Comparison of ENCODE assay signal across 8 cellular contexts in genomic region chr17:80474933-80475915, GRCh38. TPM values are rescaled to one million over a fixed set of nuclear protein-coding genes. Genes with fewer than 3 reads are reported as not detected.
DNase-seq lines count a peak whose midpoint lies in the region; ATAC-seq, FAIRE-seq and TF ChIP-seq lines count a peak whose summit lies in the region.

No MANE protein-coding gene starts in this region.

- H3K27ac Mint-ChIP-seq in Calu3 (ENCODE audit: unreplicated experiment) = no peak overlapping the region
- H3K27ac Mint-ChIP-seq in IgD-negative memory B cell = no peak overlapping the region
- no peak overlapping the region for H3K27ac Mint-ChIP-seq in nephron progenitor cell

- no peak overlapping the region for H3K27ac ChIP-seq in GM12878 (ENCODE audit: control insufficient read depth, insufficient read depth)

- CTCF ChIA-PET in Calu3 (lab: Charles Lee) (interaction anchor here (1.0 kb wide), 1 partner anchor 11 kb away, joined by 3 read pairs; no protein-coding TSS in a partner anchor), GM12878 (lab: Yijun Ruan, JAX) (no interaction called here)

- no peak overlapping the region for H2AFZ ChIP-seq in GM12878 (ENCODE audit: control insufficient read depth, low read depth, low read length)

- no peak for DNase-seq in Calu3
- DNase-seq in GM12878 (ENCODE audit: low read depth, low spot score) = no peak
- DNase-seq in nephron progenitor cell = peak; percentile 30
- DNase-seq in RKO (ENCODE audit: low spot score) = no peak

- no peaks in the 10 kb centered on the region for H3K79me2 ChIP-seq in GM12878 (ENCODE audit: control insufficient read depth, insufficient read depth, low read length)

- H3K9me3 Mint-ChIP-seq in Calu3 (ENCODE audit: low read depth, unreplicated experiment) (no peaks in the 10 kb centered on the region), IgD-negative memory B cell (no peaks in the 10 kb centered on the region), nephron progenitor cell (no peaks in the 10 kb centered on the region)

- H3K9ac ChIP-seq in GM12878 (ENCODE audit: control insufficient read depth, insufficient read depth, low read length) = no peak overlapping the region

- POLR2A ChIA-PET in GM12878 (lab: Charles Lee) = interaction anchor here (0.9 kb wide), 1 partner anchor 20 kb away, joined by 3 read pairs; no protein-coding TSS in a partner anchor

- intact Hi-C loops in Calu3 (cut with micrococcal nuclease; ENCODE audit: unreplicated experiment) = no loop called here
- intact Hi-C loops in GM12878 (cut with micrococcal nuclease; ENCODE audit: unreplicated experiment) = loop anchor here (5.0 kb wide), 1 partner anchor 102 kb away; no protein-coding TSS in a partner anchor

- H3K4me1 Mint-ChIP-seq in Calu3 (ENCODE audit: low read depth, unreplicated experiment) = peaks cover 9% of the 10 kb centered on the region
- peaks cover 6 to 16% (median 10%) of the 10 kb centered on the region in 3 donors for H3K4me1 Mint-ChIP-seq in IgD-negative memory B cell
- H3K4me1 Mint-ChIP-seq in nephron progenitor cell = peaks cover 12% of the 10 kb centered on the region

- SMC1A ChIA-PET in GM12878 (lab: Charles Lee; ENCODE audit: uncharacterized antibody, unreplicated experiment) = no interaction called here

- H3K27me3 Mint-ChIP-seq in Calu3 (ENCODE audit: unreplicated experiment) = peaks cover 74% of the 10 kb centered on the region
- H3K27me3 Mint-ChIP-seq in IgD-negative memory B cell = peaks cover 50% of the 10 kb centered on the region
- peaks cover 82% of the 10 kb centered on the region for H3K27me3 Mint-ChIP-seq in nephron progenitor cell (ENCODE audit: low read depth, poor library complexity)

- RAD21 ChIA-PET in GM12878 (lab: Charles Lee; ENCODE audit: unreplicated experiment) = no interaction called here

- peak overlapping the region; percentile 55 for H3K4me3 Mint-ChIP-seq in Calu3 (ENCODE audit: low read depth, unreplicated experiment)
- peak overlapping the region; percentile 74 to 88 (median 82) for H3K4me3 Mint-ChIP-seq in IgD-negative memory B cell
- H3K4me3 Mint-ChIP-seq in nephron progenitor cell = peak overlapping the region; percentile 67

- BruUV-seq in Calu3 (replicated peaks; lab: Mats Ljungman, UMichigan) (no TSS peak), GM12878 (replicated peaks; lab: Mats Ljungman, UMichigan) (no TSS peak)

- H3K27me3 ChIP-seq in GM12878 (replicated peaks in 1 of 2; ENCODE audit: control insufficient read depth in 2 of 2, insufficient read depth in 2 of 2, low read length in 1 of 2) = peaks cover 7 to 23% of the 10 kb centered on the region in 2 experiments

- 17% methylated on average over 38 of the region's 56 CpGs for WGBS in GM12878 (ENCODE audit: insufficient coverage, insufficient replicate concordance, low lambda C conversion rate, missing lambda C conversion rate)

- peaks cover 6% of the 10 kb centered on the region for H3K36me3 Mint-ChIP-seq in Calu3 (ENCODE audit: insufficient read depth, unreplicated experiment)
- no peaks in the 10 kb centered on the region for H3K36me3 Mint-ChIP-seq in IgD-negative memory B cell
- no peaks in the 10 kb centered on the region for H3K36me3 Mint-ChIP-seq in nephron progenitor cell (ENCODE audit: low read depth)

- H3K4me1 ChIP-seq in GM12878 (ENCODE audit: control insufficient read depth, insufficient read depth, low read length) = no peaks in the 10 kb centered on the region

- no peaks in the 10 kb centered on the region for H3K36me3 ChIP-seq in GM12878 (ENCODE audit: control insufficient read depth in 2 of 2, insufficient read depth in 2 of 2, low read length in 1 of 2)

- TF ChIP-seq POLR2A in GM12878 (IDR thresholded peaks at IDR 0.05; ENCODE audit: low read depth, low read length) = no peak

- TF ChIP-seq RAD21 in GM12878 (IDR thresholded peaks at IDR 0.05; ENCODE audit: insufficient read depth, low read depth, low read length) = no peak

- H3K4me3 ChIP-seq in GM12878 = no peak overlapping the region

- H3K4me2 ChIP-seq in GM12878 (ENCODE audit: control insufficient read depth, insufficient read depth) = no peak overlapping the region

- in situ Hi-C loops in GM12878 (cut with MboI) = no loop called here

- H3K9me3 ChIP-seq in GM12878 (replicated peaks; ENCODE audit: control insufficient read depth, insufficient read depth, low read length) = no peaks in the 10 kb centered on the region

- no peaks in the 10 kb centered on the region for H4K20me1 ChIP-seq in GM12878 (ENCODE audit: control insufficient read depth, insufficient read depth)

- FAIRE-seq in GM12878 (lab: Jason Lieb, UNC) = no peak

- no peak for TF ChIP-seq CTCF in Calu3 (IDR thresholded peaks at IDR 0.05; ENCODE audit: unreplicated experiment)
- no peak for TF ChIP-seq CTCF in GM12878 (IDR thresholded peaks at IDR 0.05 in 2 of 3, conservative IDR thresholded peaks at IDR 0.05 in 1 of 3; ENCODE audit: control insufficient read depth in 2 of 3, extremely low read depth in 1 of 3, insufficient read depth in 1 of 3, low read depth in 3 of 3, low read length in 3 of 3)
- TF ChIP-seq CTCF in nephron progenitor cell (IDR thresholded peaks at IDR 0.05) = no peak

- ATAC-seq in GM12878 (no peak), GM18873 (IDR thresholded peaks at IDR 0.05; ENCODE audit: low FRiP score, unreplicated experiment) (no peak), GM21723 (IDR thresholded peaks at IDR 0.05; ENCODE audit: unreplicated experiment) (no peak), HG03457 (IDR thresholded peaks at IDR 0.05; ENCODE audit: unreplicated experiment) (no peak)

- TF ChIP-seq EP300 in GM12878 (IDR thresholded peaks at IDR 0.05; ENCODE audit: borderline replicate concordance in 1 of 2, control insufficient read depth in 1 of 2, low read depth in 2 of 2, low read length in 2 of 2) = no peak

TF ChIP-seq in GM12878, 131 proteins besides CTCF, POLR2A, EP300 and RAD21:
- TF ChIP-seq EZH2 (IDR thresholded peaks at IDR 0.05; ENCODE audit: borderline replicate concordance, control insufficient read depth, low read depth, low read length) (0 out of 2 replicates have a peak, but pooled peaks have one; percentile 55), ATF3 (IDR thresholded peaks at IDR 0.05; ENCODE audit: borderline replicate concordance, extremely low read depth, low read depth, low read length) (no peak), SREBF1 (IDR thresholded peaks at IDR 0.05; ENCODE audit: low read length) (no peak), CREM (IDR thresholded peaks at IDR 0.05; ENCODE audit: low read depth) (no peak), SMARCA5 (IDR thresholded peaks at IDR 0.05) (no peak), GATAD2B (conservative IDR thresholded peaks at IDR 0.05; ENCODE audit: low read depth) (no peak), SIX5 (IDR thresholded peaks at IDR 0.05; ENCODE audit: low read depth, low read length, severe bottlenecking) (no peak), EED (IDR thresholded peaks at IDR 0.05; ENCODE audit: low read depth) (no peak)
- TF ChIP-seq, protein P1, sequence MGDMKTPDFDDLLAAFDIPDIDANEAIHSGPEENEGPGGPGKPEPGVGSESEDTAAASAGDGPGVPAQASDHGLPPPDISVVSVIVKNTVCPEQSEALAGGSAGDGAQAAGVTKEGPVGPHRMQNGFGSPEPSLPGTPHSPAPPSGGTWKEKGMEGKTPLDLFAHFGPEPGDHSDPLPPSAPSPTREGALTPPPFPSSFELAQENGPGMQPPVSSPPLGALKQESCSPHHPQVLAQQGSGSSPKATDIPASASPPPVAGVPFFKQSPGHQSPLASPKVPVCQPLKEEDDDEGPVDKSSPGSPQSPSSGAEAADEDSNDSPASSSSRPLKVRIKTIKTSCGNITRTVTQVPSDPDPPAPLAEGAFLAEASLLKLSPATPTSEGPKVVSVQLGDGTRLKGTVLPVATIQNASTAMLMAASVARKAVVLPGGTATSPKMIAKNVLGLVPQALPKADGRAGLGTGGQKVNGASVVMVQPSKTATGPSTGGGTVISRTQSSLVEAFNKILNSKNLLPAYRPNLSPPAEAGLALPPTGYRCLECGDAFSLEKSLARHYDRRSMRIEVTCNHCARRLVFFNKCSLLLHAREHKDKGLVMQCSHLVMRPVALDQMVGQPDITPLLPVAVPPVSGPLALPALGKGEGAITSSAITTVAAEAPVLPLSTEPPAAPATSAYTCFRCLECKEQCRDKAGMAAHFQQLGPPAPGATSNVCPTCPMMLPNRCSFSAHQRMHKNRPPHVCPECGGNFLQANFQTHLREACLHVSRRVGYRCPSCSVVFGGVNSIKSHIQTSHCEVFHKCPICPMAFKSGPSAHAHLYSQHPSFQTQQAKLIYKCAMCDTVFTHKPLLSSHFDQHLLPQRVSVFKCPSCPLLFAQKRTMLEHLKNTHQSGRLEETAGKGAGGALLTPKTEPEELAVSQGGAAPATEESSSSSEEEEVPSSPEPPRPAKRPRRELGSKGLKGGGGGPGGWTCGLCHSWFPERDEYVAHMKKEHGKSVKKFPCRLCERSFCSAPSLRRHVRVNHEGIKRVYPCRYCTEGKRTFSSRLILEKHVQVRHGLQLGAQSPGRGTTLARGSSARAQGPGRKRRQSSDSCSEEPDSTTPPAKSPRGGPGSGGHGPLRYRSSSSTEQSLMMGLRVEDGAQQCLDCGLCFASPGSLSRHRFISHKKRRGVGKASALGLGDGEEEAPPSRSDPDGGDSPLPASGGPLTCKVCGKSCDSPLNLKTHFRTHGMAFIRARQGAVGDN (IDR thresholded peaks at IDR 0.05) = no peak

RNA-seq across cellular contexts. Expression of gene NPTX1, which starts 1.2 kb away (rescaled TPM):
- total RNA-seq in Calu3 (2022) = 0.20 and 0.21 TPM in 2 replicates
- polyA plus RNA-seq in IgD-negative memory B cell = not detected
- total RNA-seq in GM12878 (2013; cell fraction: nucleolus; rRNA removed) = not detected in 2 replicates
- not detected in 2 replicates for total RNA-seq in GM12878 (2014; rRNA removed)
- total RNA-seq in GM12878 (2014; rRNA removed; fragmentation: Illumina TruSeq; extraction: Trizol) = not detected in 2 replicates
- 0.05 TPM in 1 of 2 replicates, not detected in the other for total RNA-seq in GM12878 (2021)
- not detected for polyA plus RNA-seq in GM12878 (2011; ENCODE audit: low read depth)
- not detected in 2 replicates for polyA plus RNA-seq in GM12878 (2011; rRNA removed)
- polyA plus RNA-seq in GM12878 (2011; cell fraction: cytosol; rRNA removed) = 0.01 and 0.02 TPM in 2 replicates
- 0.03 and 0.04 TPM in 2 replicates for polyA plus RNA-seq in GM12878 (2011; cell fraction: nucleus; rRNA removed)
- polyA plus RNA-seq in GM12878 (2012) = 0.08 TPM in 2 replicates
- polyA plus RNA-seq in GM12878 (2014; fragmentation: Illumina TruSeq; extraction: Trizol) = not detected in 2 replicates
- polyA plus RNA-seq in GM12878 (2014; fragmentation: Nextera tagmentation; extraction: Ambion mirVana) = not detected
- not detected in 2 replicates for polyA plus RNA-seq in GM12878 (2014; rRNA removed)
- polyA plus RNA-seq in GM12878 (2016; fragmentation: Nextera tagmentation; extraction: Ambion mirVana) = not detected
- not detected in 2 replicates for polyA minus RNA-seq in GM12878 (2011; rRNA and poly(A)+ RNA removed)
- not detected in 2 replicates for polyA minus RNA-seq in GM12878 (2011; cell fraction: cytosol; rRNA and poly(A)+ RNA removed)
- polyA minus RNA-seq in GM12878 (2011; cell fraction: nucleus; rRNA and poly(A)+ RNA removed) = not detected in 2 replicates
